In the genomic region with DNA sequence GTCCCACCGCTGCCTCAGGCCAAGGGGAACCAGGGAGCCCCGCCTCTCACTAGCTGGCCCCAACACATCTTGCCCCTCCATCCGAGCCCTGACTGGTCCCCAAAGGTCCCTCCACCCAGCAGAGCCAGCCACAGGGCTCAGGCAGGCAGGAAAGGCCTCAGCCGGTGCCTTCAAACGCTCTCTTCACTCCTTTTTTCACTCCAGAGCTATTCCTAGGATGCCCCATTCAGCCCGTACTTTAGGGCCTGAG, we compare ENCODE assay signal across 8 cellular contexts. TPM values are rescaled to one million over a fixed set of nuclear protein-coding genes. Genes with fewer than 3 reads are reported as not detected.
DNase-seq lines count a peak whose midpoint lies in the region; ATAC-seq, FAIRE-seq and TF ChIP-seq lines count a peak whose summit lies in the region.

No MANE protein-coding gene starts in this region.

- intact Hi-C loops in PC-3 (cut with micrococcal nuclease) (loop anchor here (5.0 kb wide), 1 partner anchor 165 kb away; a partner anchor contains a TSS), pancreas (cut with DNase I) (no loop called here)

- TSS peak; percentile 73 for BruUV-seq in PC-3 (replicated peaks; lab: Mats Ljungman, UMichigan)

- peaks cover 46 to 65% (median 49%) of the 10 kb centered on the region in 3 donors for H3K4me1 Mint-ChIP-seq in CD8-positive, alpha-beta memory T cell

- CTCF ChIA-PET in CD8-positive, alpha-beta memory T cell (lab: Charles Lee) = interaction anchor here (1.4 to 10.5 kb wide), 6 partner anchors 17 to 127 kb away, joined by 3 to 230 read pairs (median 5); a partner anchor contains a TSS
- CTCF ChIA-PET in PC-3 (lab: Charles Lee) = interaction anchor here (2.0 kb wide), 1 partner anchor 20 kb away, joined by 15 read pairs; no protein-coding TSS in a partner anchor

- peak overlapping the region; percentile 91 to 100 (median 99) for H3K27ac Mint-ChIP-seq in CD8-positive, alpha-beta memory T cell

- H3K9me2 ChIP-seq in PC-3 (replicated peaks; ENCODE audit: low read length) = no peaks in the 10 kb centered on the region

- H3K4me3 Mint-ChIP-seq in CD8-positive, alpha-beta memory T cell = peak overlapping the region; percentile 89 to 95 (median 91)

- DNase-seq in CD8-positive, alpha-beta memory T cell = no peak
- DNase-seq in PC-3 (no peak), epithelial cell of proximal tubule (ENCODE audit: low read depth) (no peak), pancreas (peak in 1 of 6 donors; percentile 42), NCI-H82 (lab: John Stamatoyannopoulos, UW) (no peak), left lobe of liver (ENCODE audit: low spot score) (no peak), HuH-7 (ENCODE audit: low spot score) (no peak)
- no peak for DNase-seq in effector CD4-positive, alpha-beta T cell

- no peak overlapping the region; the same call in 1 of the 2 replicates for H2AFZ ChIP-seq in PC-3 (ENCODE audit: low read length)

- WGBS in pancreas, 2 donors = 2 to 13% methylated on average over 6 of the region's 6 CpGs

- peaks cover 11% of the 10 kb centered on the region for H3K79me2 ChIP-seq in PC-3 (ENCODE audit: low read length)

- H4K20me1 ChIP-seq in PC-3 (ENCODE audit: low read length) = no peaks in the 10 kb centered on the region

- H3K36me3 ChIP-seq in CD8-positive, alpha-beta memory T cell (ENCODE audit: insufficient read depth, low read length) = no peaks in the 10 kb centered on the region
- H3K36me3 ChIP-seq in PC-3 (ENCODE audit: low read depth, low read length) (peaks cover 11% of the 10 kb centered on the region), pancreas (no peaks in the 10 kb centered on the region)

- TF ChIP-seq CTCF in PC-3 (conservative IDR thresholded peaks at IDR 0.05; ENCODE audit: low read depth, low read length) (no peak), epithelial cell of proximal tubule (conservative IDR thresholded peaks at IDR 0.05; ENCODE audit: low read depth, low read length) (no peak), pancreas (IDR thresholded peaks at IDR 0.05) (no peak)

- H3K9ac ChIP-seq in PC-3 (ENCODE audit: low read length) = peak overlapping the region; percentile 92

- no peaks in the 10 kb centered on the region for H3F3A ChIP-seq in PC-3 (ENCODE audit: low read length, unreplicated experiment)

- peak overlapping the region; percentile 88 for H3K4me2 ChIP-seq in PC-3 (ENCODE audit: low read length)

- H3K9me3 Mint-ChIP-seq in CD8-positive, alpha-beta memory T cell = peaks cover 0 to 3% (median 0%) of the 10 kb centered on the region in 5 donors

- POLR2A ChIA-PET in CD8-positive, alpha-beta memory T cell (lab: Charles Lee) = interaction anchor here (1.0 to 3.4 kb wide), 8 partner anchors 13 to 450 kb away, joined by 3 to 27 read pairs (median 4); a partner anchor contains a TSS
- POLR2A ChIA-PET in PC-3 (lab: Charles Lee; ENCODE audit: unreplicated experiment) = interaction anchor here (0.6 kb wide), 1 partner anchor 15 kb away, joined by 3 read pairs; no protein-coding TSS in a partner anchor

- no peak for FAIRE-seq in pancreas (lab: Jason Lieb, UNC)

- no peaks in the 10 kb centered on the region for H3K27me3 ChIP-seq in CD8-positive, alpha-beta memory T cell (ENCODE audit: insufficient read depth, low read length, poor library complexity, severe bottlenecking)
- H3K27me3 ChIP-seq in PC-3 (ENCODE audit: low read length) = no peaks in the 10 kb centered on the region
- no peaks in the 10 kb centered on the region for H3K27me3 ChIP-seq in pancreas

- ATAC-seq in PC-3 (no peak), pancreas (no peak), left lobe of liver (no peak)

- H3K9me3 ChIP-seq in CD8-positive, alpha-beta memory T cell (ENCODE audit: low read length) = no peaks in the 10 kb centered on the region
- H3K9me3 ChIP-seq in PC-3 (ENCODE audit: low read length) (no peaks in the 10 kb centered on the region), pancreas (no peaks in the 10 kb centered on the region)

- peak overlapping the region; percentile 86 for H3K4me3 ChIP-seq in CD8-positive, alpha-beta memory T cell (ENCODE audit: low read length)
- peak overlapping the region; percentile 70 for H3K4me3 ChIP-seq in PC-3 (ENCODE audit: low read length)
- H3K4me3 ChIP-seq in epithelial cell of proximal tubule (ENCODE audit: low read depth, low read length) = peak overlapping the region; percentile 69
- peak overlapping the region; percentile 35 to 63 (median 38) for H3K4me3 ChIP-seq in pancreas

- H3K4me1 ChIP-seq in CD8-positive, alpha-beta memory T cell (ENCODE audit: insufficient read depth, low read length) = peaks cover 14% of the 10 kb centered on the region
- H3K4me1 ChIP-seq in PC-3 (ENCODE audit: insufficient read depth, low read length) (peaks cover 21% of the 10 kb centered on the region), pancreas (peaks cover 0 to 13% (median 9%) of the 10 kb centered on the region in 3 donors)

- peak overlapping the region; percentile 91 for H3K27ac ChIP-seq in CD8-positive, alpha-beta memory T cell (ENCODE audit: low read depth, low read length)
- peak overlapping the region; percentile 70 for H3K27ac ChIP-seq in PC-3 (ENCODE audit: low read length)
- peak overlapping the region; percentile 64 to 91 (median 86) for H3K27ac ChIP-seq in pancreas

- H3K36me3 Mint-ChIP-seq in CD8-positive, alpha-beta memory T cell = peaks cover 3 to 35% (median 4%) of the 10 kb centered on the region in 3 donors

- H3K27me3 Mint-ChIP-seq in CD8-positive, alpha-beta memory T cell = no peaks in the 10 kb centered on the region

RNA-seq across cellular contexts. Expression of a gene that starts 1.5 kb away (rescaled TPM):
- 100 to 1,000 TPM; 124 to 133 TPM for total RNA-seq in CD8-positive, alpha-beta memory T cell
- 116 TPM for polyA plus RNA-seq in CD8-positive, alpha-beta memory T cell
- total RNA-seq in PC-3 (2014; rRNA removed) (4.0 and 4.6 TPM in 2 replicates), epithelial cell of proximal tubule (11.6 and 20.2 TPM in 2 replicates), pancreas (10 to 100 TPM in 3 of 6 donors, 1 to 10 TPM in 3; 1.9 to 18.9 (median 8.9) TPM), left lobe of liver (8.1 TPM)
- polyA plus RNA-seq in pancreas = 10 to 100 TPM; 44.7 to 71.7 TPM

RNA-seq across cellular contexts. Expression of a gene that starts 7.2 kb away (rescaled TPM):
- 100 to 1,000 TPM; 160 to 162 TPM for total RNA-seq in CD8-positive, alpha-beta memory T cell
- 105 TPM for polyA plus RNA-seq in CD8-positive, alpha-beta memory T cell
- 169 and 172 TPM in 2 replicates for total RNA-seq in PC-3 (2014; rRNA removed)
- 88.0 and 171 TPM in 2 replicates for total RNA-seq in epithelial cell of proximal tubule
- total RNA-seq in pancreas = 10 to 100 TPM; 24.5 to 49.0 (median 40.3) TPM
- 100 to 1,000 TPM in 1 of 2 donors, 10 to 100 TPM in 1; 95.1 to 115 TPM for polyA plus RNA-seq in pancreas
- 38.0 TPM for total RNA-seq in left lobe of liver

RNA-seq across cellular contexts. Expression of a gene that starts 16.8 kb away (rescaled TPM):
- total RNA-seq in CD8-positive, alpha-beta memory T cell = 1 to 10 TPM; 3.5 to 4.6 TPM
- polyA plus RNA-seq in CD8-positive, alpha-beta memory T cell = not detected
- total RNA-seq in PC-3 (2014; rRNA removed) (3.7 TPM in 1 of 2 replicates, not detected in the other), epithelial cell of proximal tubule (0.92 and 1.5 TPM in 2 replicates), pancreas (1 to 10 TPM in 4 of 6 donors, under 1 TPM in 2; 0.43 to 7.5 (median 1.6) TPM), left lobe of liver (5.5 TPM)
- polyA plus RNA-seq in pancreas = 1 to 10 TPM; 2.8 to 5.1 TPM

RNA-seq across cellular contexts. Expression of a gene that starts 23.1 kb away (rescaled TPM):
- not detected for total RNA-seq in CD8-positive, alpha-beta memory T cell
- polyA plus RNA-seq in CD8-positive, alpha-beta memory T cell = not detected
- total RNA-seq in PC-3 (2014; rRNA removed) (not detected in 2 replicates), epithelial cell of proximal tubule (0.22 and 1.4 TPM in 2 replicates), pancreas (under 1 TPM; 0.12 to 0.58 (median 0.31) TPM), left lobe of liver (not detected)
- polyA plus RNA-seq in pancreas = 1 to 10 TPM; 1.3 TPM

RNA-seq across cellular contexts. Expression of a gene that starts 41.6 kb away (rescaled TPM):
- under 1 TPM; 0.62 to 0.79 TPM for total RNA-seq in CD8-positive, alpha-beta memory T cell
- polyA plus RNA-seq in CD8-positive, alpha-beta memory T cell = 0.38 TPM
- 5.2 and 11.2 TPM in 2 replicates for total RNA-seq in PC-3 (2014; rRNA removed)
- 35.7 and 62.1 TPM in 2 replicates for total RNA-seq in epithelial cell of proximal tubule
- 1 to 10 TPM in 4 of 6 donors, under 1 TPM in 2; 0.97 to 1.6 (median 1.2) TPM for total RNA-seq in pancreas
- 1 to 10 TPM in 1 of 2 donors, under 1 TPM in 1; 0.84 to 3.9 TPM for polyA plus RNA-seq in pancreas
- total RNA-seq in left lobe of liver = 0.88 TPM
